ENCODE assay signal across 8 cellular contexts in genomic region chr14:103385994-103386491, GRCh38. TPM values are rescaled to one million over a fixed set of nuclear protein-coding genes. Genes with fewer than 3 reads are reported as not detected.
A peak's percentile ranks its signal among the peaks of the same experiment; 100 is the strongest.
DNase-seq lines count a peak whose midpoint lies in the region; ATAC-seq and TF ChIP-seq lines count a peak whose summit lies in the region.

No MANE protein-coding gene starts in this region.

- TF ChIP-seq CTCF in HFFc6 (IDR thresholded peaks at IDR 0.05) (no peak), PC-3 (conservative IDR thresholded peaks at IDR 0.05; ENCODE audit: low read depth, low read length) (no peak)

- H3K27ac ChIP-seq in PC-3 (ENCODE audit: low read length) = peak overlapping the region; percentile 73

- peak overlapping the region; percentile 96 for H3K27ac Mint-ChIP-seq in HFFc6
- peak overlapping the region; percentile 97 for H3K27ac Mint-ChIP-seq in activated naive CD8-positive, alpha-beta T cell treated with anti-CD3 and anti-CD28 coated beads, Interleukin-2, amount 10 ng/mL, durations not matched to agents 7 days and 5 days

- no peaks in the 10 kb centered on the region; the same call in none of the 2 replicates for H3K27me3 Mint-ChIP-seq in HFFc6 (ENCODE audit: insufficient read depth)
- H3K27me3 Mint-ChIP-seq in activated naive CD8-positive, alpha-beta T cell treated with anti-CD3 and anti-CD28 coated beads, Interleukin-2, amount 10 ng/mL, durations not matched to agents 7 days and 5 days = peaks cover 9% of the 10 kb centered on the region

- H3K36me3 ChIP-seq in PC-3 (ENCODE audit: low read depth, low read length) = no peaks in the 10 kb centered on the region

- H3K27me3 ChIP-seq in PC-3 (ENCODE audit: low read length) = no peaks in the 10 kb centered on the region

- peaks cover 63% of the 10 kb centered on the region for H3K79me2 ChIP-seq in PC-3 (ENCODE audit: low read length)

- BruUV-seq in PC-3 (replicated peaks; lab: Mats Ljungman, UMichigan) = TSS peak; percentile 57

- CTCF ChIA-PET in PC-3 (lab: Charles Lee) = no interaction called here

- peaks cover 62% of the 10 kb centered on the region for H3K4me1 Mint-ChIP-seq in HFFc6 (ENCODE audit: low read depth)
- peaks cover 26% of the 10 kb centered on the region for H3K4me1 Mint-ChIP-seq in activated naive CD8-positive, alpha-beta T cell treated with anti-CD3 and anti-CD28 coated beads, Interleukin-2, amount 10 ng/mL, durations not matched to agents 7 days and 5 days

- H3K9me3 ChIP-seq in PC-3 (ENCODE audit: low read length) = no peaks in the 10 kb centered on the region

- H3K4me1 ChIP-seq in PC-3 (ENCODE audit: insufficient read depth, low read length) = peaks cover 19% of the 10 kb centered on the region

- H2AFZ ChIP-seq in PC-3 (ENCODE audit: low read length) = no peak overlapping the region

- ATAC-seq in PC-3 (no peak), left ventricle myocardium superior (peak; percentile 23)
- peak; percentile 4 for ATAC-seq in activated naive CD8-positive, alpha-beta T cell treated with anti-CD3 and anti-CD28 coated beads, Interleukin-2, amount 10 ng/mL, durations not matched to agents 7 days and 5 days (ENCODE audit: low read depth)

- peak overlapping the region; percentile 98 for H3K4me3 Mint-ChIP-seq in HFFc6
- peak overlapping the region; percentile 96 for H3K4me3 Mint-ChIP-seq in activated naive CD8-positive, alpha-beta T cell treated with anti-CD3 and anti-CD28 coated beads, Interleukin-2, amount 10 ng/mL, durations not matched to agents 7 days and 5 days

- peak; percentile 42 for DNase-seq in ELF-1 (ENCODE audit: low read depth, low spot score)
- no peak for DNase-seq in HFFc6
- peak; percentile 17 for DNase-seq in PC-3
- peak; percentile 56 for DNase-seq in activated naive CD8-positive, alpha-beta T cell treated with anti-CD3 and anti-CD28 coated beads, Interleukin-2, amount 10 ng/mL, durations not matched to agents 7 days and 5 days
- no peak for DNase-seq in left ventricle myocardium superior
- peak; percentile 72 for DNase-seq in retina
- no peak for DNase-seq in putamen (ENCODE audit: low spot score)
- DNase-seq in occipital lobe (lab: John Stamatoyannopoulos, UW) = no peak

- POLR2A ChIA-PET in PC-3 (lab: Charles Lee; ENCODE audit: unreplicated experiment) = no interaction called here
- POLR2A ChIA-PET in activated naive CD8-positive, alpha-beta T cell treated with anti-CD3 and anti-CD28 coated beads, Interleukin-2, amount 10 ng/mL, durations not matched to agents 7 days and 5 days (lab: Charles Lee) = interaction anchor here (1.1 to 2.8 kb wide), 3 partner anchors 10 to 52 kb away, joined by 4 to 21 read pairs (median 4); partner anchors contain the start of gene EIF5

- H3K9me3 Mint-ChIP-seq in HFFc6 = no peaks in the 10 kb centered on the region
- H3K9me3 Mint-ChIP-seq in activated naive CD8-positive, alpha-beta T cell treated with anti-CD3 and anti-CD28 coated beads, Interleukin-2, amount 10 ng/mL, durations not matched to agents 7 days and 5 days = no peaks in the 10 kb centered on the region

- peaks cover 36% of the 10 kb centered on the region for H4K20me1 ChIP-seq in PC-3 (ENCODE audit: low read length)

- peaks cover 21% of the 10 kb centered on the region for H3K36me3 Mint-ChIP-seq in HFFc6 (ENCODE audit: low read depth)
- peaks cover 8% of the 10 kb centered on the region for H3K36me3 Mint-ChIP-seq in activated naive CD8-positive, alpha-beta T cell treated with anti-CD3 and anti-CD28 coated beads, Interleukin-2, amount 10 ng/mL, durations not matched to agents 7 days and 5 days

- H3K9me2 ChIP-seq in PC-3 (replicated peaks; ENCODE audit: low read length) = no peaks in the 10 kb centered on the region

- peaks cover 4% of the 10 kb centered on the region for H3F3A ChIP-seq in PC-3 (ENCODE audit: low read length, unreplicated experiment)

- H3K4me2 ChIP-seq in PC-3 (ENCODE audit: low read length) = peak overlapping the region; percentile 91

- H3K4me3 ChIP-seq in PC-3 (ENCODE audit: low read length) = peak overlapping the region; percentile 98

- H3K9ac ChIP-seq in PC-3 (ENCODE audit: low read length) = peak overlapping the region; percentile 97

- intact Hi-C loops in PC-3 (cut with micrococcal nuclease) = loop anchor here (1.0 to 2.0 kb wide), 2 partner anchors 14 to 23 kb away; no protein-coding TSS in a partner anchor
- intact Hi-C loops in left ventricle myocardium superior (cut with micrococcal nuclease) = no loop called here

RNA-seq across cellular contexts. Expression of gene MARK3, which starts 0.8 kb away (rescaled TPM):
- 10 to 100 TPM; 57.4 to 71.8 (median 65.7) TPM for total RNA-seq in HFFc6 (2021; fragmentation: NEBNext Ultra II Directional; extraction: Animal tissue kit (Norgen Biotek cat#: 25700))
- 69.9 and 73.4 TPM in 2 replicates for total RNA-seq in PC-3 (2014; rRNA removed)
- 10 to 100 TPM; 87.4 to 88.0 TPM for total RNA-seq in activated naive CD8-positive, alpha-beta T cell treated with anti-CD3 and anti-CD28 coated beads, Interleukin-2, amount 10 ng/mL, durations not matched to agents 7 days and 5 days
- 127 TPM for total RNA-seq in left ventricle myocardium superior
- total RNA-seq in occipital lobe = 146 TPM

RNA-seq across cellular contexts. Expression of gene EIF5, which starts 52.0 kb away (rescaled TPM):
- 100 to 1,000 TPM; 181 to 217 (median 203) TPM for total RNA-seq in HFFc6 (2021; fragmentation: NEBNext Ultra II Directional; extraction: Animal tissue kit (Norgen Biotek cat#: 25700))
- total RNA-seq in PC-3 (2014; rRNA removed) (198 and 216 TPM in 2 replicates), left ventricle myocardium superior (240 TPM), occipital lobe (122 TPM)
- total RNA-seq in activated naive CD8-positive, alpha-beta T cell treated with anti-CD3 and anti-CD28 coated beads, Interleukin-2, amount 10 ng/mL, durations not matched to agents 7 days and 5 days = 100 to 1,000 TPM; 202 to 222 TPM

Comparison
In these comparisons a context has a peak if more than half of its experiments do, and no peak if none do; other contexts are left out.
1. DNase-seq: peak in ELF-1 (single experiment), PC-3 (single experiment), activated naive CD8-positive, alpha-beta T cell treated with anti-CD3 and anti-CD28 coated beads, Interleukin-2, amount 10 ng/mL, durations not matched to agents 7 days and 5 days (single experiment) and retina (single experiment); none in HFFc6 (single experiment), left ventricle myocardium superior (single experiment), putamen (single experiment) and occipital lobe (single experiment).